21 cellular contexts compared by ENCODE assay signal in the genomic region with DNA sequence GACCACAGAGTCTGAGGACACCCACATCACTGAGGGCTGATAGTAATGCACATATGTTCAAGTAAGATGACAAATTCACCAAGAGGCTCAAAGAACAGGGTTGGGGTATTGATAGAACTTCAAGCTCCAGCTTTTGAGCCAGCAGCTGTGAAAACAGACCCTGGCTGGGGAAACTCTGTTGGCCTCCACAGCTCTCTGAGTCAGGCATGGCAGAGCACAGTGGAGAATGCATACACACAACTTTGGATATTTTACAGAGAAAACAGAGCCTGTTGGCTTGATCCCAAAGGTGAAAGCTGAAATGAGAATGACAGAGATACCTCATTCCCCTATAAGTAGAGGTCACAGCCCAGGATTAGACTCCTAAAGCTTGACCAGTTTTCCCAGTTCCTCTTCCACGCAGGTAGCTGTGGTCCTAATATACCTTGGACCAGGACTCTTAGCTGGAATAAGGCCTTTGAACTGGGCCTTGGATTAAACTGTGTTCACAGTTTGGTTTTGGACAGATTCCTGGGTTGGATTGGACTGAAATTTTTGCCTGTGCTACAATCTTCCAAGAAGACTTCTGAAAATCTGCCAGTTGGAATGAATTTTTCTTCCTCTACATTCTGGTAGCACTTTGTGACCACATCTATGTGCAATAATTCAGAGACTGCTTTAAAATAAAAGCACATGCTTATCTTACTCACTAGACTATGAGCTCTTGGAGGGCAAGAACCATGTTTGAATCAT.
DNase-seq lines count a peak whose midpoint lies in the region; ATAC-seq and TF ChIP-seq lines count a peak whose summit lies in the region.
"Had no signal": no experiment of that assay in that cellular context is flagged by ENCODE, and none has a peak within 500 bp of the region (broad histone marks: within the 10 kb centered on the region; RNA-seq: fewer than 3 reads in every experiment).

No MANE protein-coding gene starts in this region.

- in situ Hi-C loops in G401 (cut with HindIII; ENCODE audit: low sequenced_read_pairs): no loop called here
- in situ Hi-C loops in astrocyte of the spinal cord (cut with HindIII; ENCODE audit: low sequenced_read_pairs): no loop called here

- intact Hi-C loops in left ventricle myocardium inferior (cut with micrococcal nuclease): no loop called here

- TF ChIP-seq CTCF in astrocyte of the spinal cord (IDR thresholded peaks at IDR 0.05; ENCODE audit: low read depth, low read length) (no peak), left ventricle myocardium inferior (IDR thresholded peaks at IDR 0.05; ENCODE audit: borderline replicate concordance) (no peak)

- no peaks in the 10 kb centered on the region for H3K9me3 ChIP-seq in left ventricle myocardium inferior (replicated peaks)
- H3K9me3 ChIP-seq: BLaER1, breast epithelium, HAP-1, sigmoid colon had no signal

- peak; percentile 50 for DNase-seq in G401 (ENCODE audit: low spot score)
- DNase-seq in astrocyte of the spinal cord (ENCODE audit: low read depth, low spot score): peak; percentile 84
- no peak for DNase-seq in left ventricle myocardium inferior
- DNase-seq in superior temporal gyrus (ENCODE audit: extremely low spot score): peak; percentile 66
- no peak for DNase-seq in NCI-H2171 treated with DMSO at 0.1 percent for 48 hours (lab: John Stamatoyannopoulos, UW)
- no peak for DNase-seq in activated gamma-delta T cell (lab: John Stamatoyannopoulos, UW)
- DNase-seq in MV-4-11 (lab: John Stamatoyannopoulos, UW): no peak
- DNase-seq: activated CD4-positive, alpha-beta T cell treated with anti-CD3 and anti-CD28 coated beads, Interleukin-2, amount 10 ng/mL, durations not matched to agents 7 days and 5 days; activated naive CD4-positive, alpha-beta T cell treated with anti-CD3 and anti-CD28 coated beads, Interleukin-2, amount 10 ng/mL, durations not matched to agents 7 days and 5 days; activated T-cell treated with anti-CD3 and anti-CD28 coated beads, Interleukin-2, amount 50 U/mL, for 1 hour; effector CD4-positive, alpha-beta T cell; hypothalamus; NCI-H1417; nucleus accumbens; RPMI8226; sigmoid colon; stimulated activated CD4-positive, alpha-beta T cell treated with anti-CD3 and anti-CD28 coated beads, Interleukin-2, amount 100 ng/mL, for 24 hours had no signal

- H3K4me1 ChIP-seq in left ventricle myocardium inferior: peaks cover 17% of the 10 kb centered on the region
- H3K4me1 ChIP-seq: BLaER1, breast epithelium, HAP-1 had no signal

- no peaks in the 10 kb centered on the region for H3K27me3 ChIP-seq in left ventricle myocardium inferior (ENCODE audit: low read depth)
- H3K27me3 ChIP-seq: BLaER1, breast epithelium, sigmoid colon had no signal

- no peaks in the 10 kb centered on the region for H3K36me3 ChIP-seq in left ventricle myocardium inferior
- H3K36me3 ChIP-seq: BLaER1, breast epithelium, HAP-1, sigmoid colon had no signal

- H3K27ac ChIP-seq in left ventricle myocardium inferior (replicated peaks): peak overlapping the region; percentile 58
- H3K27ac ChIP-seq: BLaER1, breast epithelium, sigmoid colon had no signal

- no peak for ATAC-seq in GM19397 (IDR thresholded peaks at IDR 0.05; ENCODE audit: unreplicated experiment)

- H3K4me3 ChIP-seq in astrocyte of the spinal cord (ENCODE audit: low read depth, low read length) (no peak overlapping the region), left ventricle myocardium inferior (no peak overlapping the region)
- H3K4me3 ChIP-seq: BLaER1, breast epithelium, HAP-1, sigmoid colon had no signal

Comparison
In these comparisons a context has a peak if more than half of its experiments do, and no peak if none do; other contexts are left out.
1. DNase-seq: peak in G401 (single experiment), astrocyte of the spinal cord (single experiment) and superior temporal gyrus (single experiment); none in left ventricle myocardium inferior (single experiment), NCI-H2171 treated with DMSO at 0.1 percent for 48 hours (single experiment), activated gamma-delta T cell (single experiment) and MV-4-11 (single experiment).